10 cellular contexts compared by ENCODE assay signal in genomic region chr10:5550621-5551530, GRCh38. TPM values are rescaled to one million over a fixed set of nuclear protein-coding genes. Genes with fewer than 3 reads are reported as not detected.
DNase-seq lines count a peak whose midpoint lies in the region; ATAC-seq, FAIRE-seq and TF ChIP-seq lines count a peak whose summit lies in the region.
"Had no signal": no experiment of that assay in that cellular context is flagged by ENCODE, and none has a peak within 500 bp of the region (broad histone marks: within the 10 kb centered on the region; RNA-seq: fewer than 3 reads in every experiment).

No MANE protein-coding gene starts in this region.

- DNase-seq in DMS79 treated with DMSO at 0.1 percent for 48 hours (lab: John Stamatoyannopoulos, UW) (peak; percentile 36), NCI-H1105 treated with DMSO at 0.1 percent for 48 hours (lab: John Stamatoyannopoulos, UW) (peak; percentile 65), bronchial epithelial cell (ENCODE audit: low read depth) (peak; percentile 83), posterior vena cava (ENCODE audit: low spot score) (peak; percentile 72), NCI-H1417 (lab: John Stamatoyannopoulos, UW) (no peak), SHP77 treated with DMSO at 0.1 percent for 48 hours (lab: John Stamatoyannopoulos, UW) (no peak)
- DNase-seq in stimulated activated CD4-positive, alpha-beta T cell treated with anti-CD3 and anti-CD28 coated beads, Interleukin-4, amount 100 ng/mL, for 24 hours = no peak

- TF ChIP-seq CTCF in bronchial epithelial cell (IDR thresholded peaks at IDR 0.05; ENCODE audit: insufficient read depth, low read length, severe bottlenecking) = no peak

- H3K4me3 ChIP-seq in bronchial epithelial cell (ENCODE audit: low read depth, low read length) = no peak overlapping the region

- H3K27me3 ChIP-seq in bronchial epithelial cell (ENCODE audit: control insufficient read depth, insufficient read depth, low read length) = no peaks in the 10 kb centered on the region

- no peak for ATAC-seq in GM21367 (IDR thresholded peaks at IDR 0.05; ENCODE audit: unreplicated experiment)

- intact Hi-C loops in posterior vena cava (cut with DNase I) = no loop called here

- no peak for FAIRE-seq in bronchial epithelial cell (lab: Jason Lieb, UNC)

- no peaks in the 10 kb centered on the region for H3K36me3 ChIP-seq in bronchial epithelial cell (ENCODE audit: control insufficient read depth, insufficient read depth, low read length)

RNA-seq across cellular contexts. Expression of gene CALML3, which starts 26.1 kb away (rescaled TPM):
- 0.53 and 1.0 TPM in 2 replicates for total RNA-seq in bronchial epithelial cell
- not detected for total RNA-seq in posterior vena cava
- total RNA-seq: dermis microvascular lymphatic vessel endothelial cell, skeletal muscle tissue had no signal

RNA-seq across cellular contexts. Expression of gene CALML5, which starts 51.5 kb away (rescaled TPM):
- total RNA-seq in bronchial epithelial cell = 0.79 and 4.4 TPM in 2 replicates
- total RNA-seq in posterior vena cava = not detected
- total RNA-seq: dermis microvascular lymphatic vessel endothelial cell, skeletal muscle tissue had no signal

Comparison
In these comparisons a context has a peak if more than half of its experiments do, and no peak if none do; other contexts are left out.
1. DNase-seq: peak in DMS79 treated with DMSO at 0.1 percent for 48 hours (single experiment), NCI-H1105 treated with DMSO at 0.1 percent for 48 hours (single experiment), bronchial epithelial cell (single experiment) and posterior vena cava (single experiment); none in NCI-H1417 (0 of 3), stimulated activated CD4-positive, alpha-beta T cell treated with anti-CD3 and anti-CD28 coated beads, Interleukin-4, amount 100 ng/mL, for 24 hours (single experiment) and SHP77 treated with DMSO at 0.1 percent for 48 hours (single experiment).